ENCODE assay signal across 8 cellular contexts in genomic region chr14:64501326-64502171, GRCh38. TPM values are rescaled to one million over a fixed set of nuclear protein-coding genes. Genes with fewer than 3 reads are reported as not detected.
DNase-seq lines count a peak whose midpoint lies in the region; ATAC-seq and TF ChIP-seq lines count a peak whose summit lies in the region.

No MANE protein-coding gene starts in this region.

- no peak for ATAC-seq in GM21367 (IDR thresholded peaks at IDR 0.05; ENCODE audit: unreplicated experiment)

- DNase-seq in NCI-H187 (lab: John Stamatoyannopoulos, UW) (peak; percentile 58 to 64), NCI-H187 treated with DMSO at 0.1 percent for 48 hours (lab: John Stamatoyannopoulos, UW) (no peak), NCI-H2196 (lab: John Stamatoyannopoulos, UW; ENCODE audit: unreplicated experiment) (peak; percentile 70), astrocyte of the spinal cord (ENCODE audit: low read depth, low spot score) (peak; percentile 71), kidney epithelial cell (ENCODE audit: low read depth) (no peak), stromal cell of bone marrow (ENCODE audit: low read depth) (peak; percentile 67), midbrain (lab: John Stamatoyannopoulos, UW) (no peak)

- peak overlapping the region; percentile 6 for H3K4me3 ChIP-seq in astrocyte of the spinal cord (ENCODE audit: low read depth, low read length)
- no peak overlapping the region for H3K4me3 ChIP-seq in kidney epithelial cell (ENCODE audit: low read depth, low read length)

- in situ Hi-C loops in astrocyte of the spinal cord (cut with HindIII; ENCODE audit: low sequenced_read_pairs): no loop called here

- H3K27me3 ChIP-seq in kidney epithelial cell (ENCODE audit: control insufficient read depth, insufficient read depth, low read length): no peaks in the 10 kb centered on the region

- no peaks in the 10 kb centered on the region for H3K36me3 ChIP-seq in kidney epithelial cell (ENCODE audit: control insufficient read depth, insufficient read depth, low read length)

- TF ChIP-seq CTCF in astrocyte of the spinal cord (IDR thresholded peaks at IDR 0.05; ENCODE audit: low read depth, low read length): no peak
- peak; percentile 12 for TF ChIP-seq CTCF in kidney epithelial cell (IDR thresholded peaks at IDR 0.05; ENCODE audit: insufficient read depth, low read length, poor library complexity, severe bottlenecking)

RNA-seq across cellular contexts. Expression of gene ZBTB25, which starts 2.1 kb away (rescaled TPM):
- total RNA-seq in kidney epithelial cell: 7.4 and 10.1 TPM in 2 replicates

RNA-seq across cellular contexts. Expression of gene ZBTB1, which starts 3.0 kb away (rescaled TPM):
- 44.1 and 46.3 TPM in 2 replicates for total RNA-seq in kidney epithelial cell

RNA-seq across cellular contexts. Expression of gene AKAP5, which starts 36.2 kb away (rescaled TPM):
- total RNA-seq in kidney epithelial cell: 1.2 and 1.5 TPM in 2 replicates

RNA-seq across cellular contexts. Expression of gene HSPA2, which starts 39.0 kb away (rescaled TPM):
- total RNA-seq in kidney epithelial cell: 12.0 and 14.2 TPM in 2 replicates

RNA-seq across cellular contexts. Expression of gene PPP1R36, which starts 48.2 kb away (rescaled TPM):
- 0.75 and 1.2 TPM in 2 replicates for total RNA-seq in kidney epithelial cell

Comparison
In these comparisons a context has a peak if more than half of its experiments do, and no peak if none do; other contexts are left out.
1. DNase-seq: peak in NCI-H187 (2 of 2), NCI-H2196 (single experiment), astrocyte of the spinal cord (single experiment) and stromal cell of bone marrow (single experiment); none in NCI-H187 treated with DMSO at 0.1 percent for 48 hours (single experiment), kidney epithelial cell (single experiment) and midbrain (single experiment).